In the genomic region with DNA sequence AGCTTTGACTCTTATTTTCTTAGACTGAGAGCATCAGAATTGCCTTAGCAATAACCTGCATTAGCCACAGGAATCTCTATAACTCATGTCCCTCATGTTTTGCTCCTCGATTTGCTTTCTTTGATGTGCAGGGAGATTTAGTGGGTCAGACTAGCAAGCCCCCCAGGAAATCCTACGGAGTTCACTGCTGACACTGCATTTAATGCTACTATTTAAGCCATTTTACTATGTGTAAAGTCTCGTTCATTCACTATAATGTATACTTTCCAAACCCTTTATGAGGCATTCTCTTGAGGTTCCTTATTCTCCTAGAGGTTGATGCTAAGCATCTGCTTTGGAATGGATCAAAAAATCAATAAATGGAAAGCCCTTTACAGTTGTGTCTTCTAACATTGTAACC, we compare ENCODE assay signal across 41 cellular contexts. TPM values are rescaled to one million over a fixed set of nuclear protein-coding genes. Genes with fewer than 3 reads are reported as not detected.
"Had no signal": no experiment of that assay in that cellular context is flagged by ENCODE, and none has a peak within 500 bp of the region (broad histone marks: within the 10 kb centered on the region; RNA-seq: fewer than 3 reads in every experiment).

No MANE protein-coding gene starts in this region.

- H3K4me3 ChIP-seq: adrenal gland, ascending aorta, body of pancreas, breast epithelium, cardiac muscle cell had no signal

- H3K9me3 Mint-ChIP-seq: activated naive CD4-positive, alpha-beta T cell treated with anti-CD3 and anti-CD28 coated beads, Interleukin-2, amount 10 ng/mL, durations not matched to agents 7 days and 5 days; activated naive CD4-positive, alpha-beta T cell treated with anti-CD3 and anti-CD28 coated beads, Interleukin-2, amount 50 U/mL, for 24 hours; activated naive CD4-positive, alpha-beta T cell treated with anti-CD3 and anti-CD28 coated beads, Interleukin-2, amount 50 U/mL, for 72 hours; activated naive CD8-positive, alpha-beta T cell treated with anti-CD3 and anti-CD28 coated beads for 36 hours; activated naive CD8-positive, alpha-beta T cell treated with anti-CD3 and anti-CD28 coated beads, Interleukin-2, amount 10 ng/mL, durations not matched to agents 7 days and 5 days; activated naive CD8-positive, alpha-beta T cell treated with anti-CD3 and anti-CD28 coated beads, Interleukin-2, amount 50 U/mL, for 24 hours; activated T-cell treated with anti-CD3 and anti-CD28 coated beads, Interleukin-2, amount 50 U/mL, for 24 hours; activated T-cell treated with anti-CD3 and anti-CD28 coated beads, Interleukin-2, amount 50 U/mL, for 4 hours; activated T-cell treated with anti-CD3 and anti-CD28 coated beads, Interleukin-2, amount 50 U/mL, for 72 hours; activated T-helper 1 cell treated with anti-CD3 and anti-CD28 coated beads, Interleukin-12 subunit alpha, Interleukin-12 subunit beta, Interleukin-2, Interleukin-4 antibody, amounts not matched to agents 30 ng/mL and 10 ng/mL and 1 ng/mL, durations not matched to agents 14 hours and 24 hours and 36 hours; activated T-helper 17 cell treated with anti-CD3 and anti-CD28 coated beads, Interleukin-2, amount 50 U/mL, for 72 hours; activated T-helper 2 cell treated with anti-CD3 and anti-CD28 coated beads, Interferon-gamma antibody, Interleukin-2, Interleukin-4, amounts not matched to agents 10 μg/mL and 5 μg/mL and 100 μg/mL, durations not matched to agents 14 hours and 24 hours and 36 hours had no signal

- H3K4me1 Mint-ChIP-seq: activated naive CD4-positive, alpha-beta T cell treated with anti-CD3 and anti-CD28 coated beads, Interleukin-2, amount 10 ng/mL, durations not matched to agents 7 days and 5 days; activated naive CD4-positive, alpha-beta T cell treated with anti-CD3 and anti-CD28 coated beads, Interleukin-2, amount 50 U/mL, for 24 hours; activated naive CD8-positive, alpha-beta T cell treated with anti-CD3 and anti-CD28 coated beads for 36 hours; activated naive CD8-positive, alpha-beta T cell treated with anti-CD3 and anti-CD28 coated beads, Interleukin-2, amount 10 ng/mL, durations not matched to agents 7 days and 5 days; activated naive CD8-positive, alpha-beta T cell treated with anti-CD3 and anti-CD28 coated beads, Interleukin-2, amount 50 U/mL, for 24 hours; activated T-helper 17 cell treated with anti-CD3 and anti-CD28 coated beads, Interleukin-2, amount 50 U/mL, for 72 hours; central memory CD8-positive, alpha-beta T cell had no signal

- H3K27ac ChIP-seq: adrenal gland, ascending aorta, body of pancreas, brain microvascular endothelial cell, breast epithelium, cardiac muscle cell had no signal

- FAIRE-seq: astrocyte, bronchial epithelial cell had no signal

- H3K36me3 Mint-ChIP-seq: activated naive CD4-positive, alpha-beta T cell treated with anti-CD3 and anti-CD28 coated beads, Interleukin-2, amount 10 ng/mL, durations not matched to agents 7 days and 5 days; activated naive CD4-positive, alpha-beta T cell treated with anti-CD3 and anti-CD28 coated beads, Interleukin-2, amount 50 U/mL, for 24 hours; activated naive CD4-positive, alpha-beta T cell treated with anti-CD3 and anti-CD28 coated beads, Interleukin-2, amount 50 U/mL, for 72 hours; activated naive CD8-positive, alpha-beta T cell; activated naive CD8-positive, alpha-beta T cell treated with anti-CD3 and anti-CD28 coated beads for 36 hours; activated naive CD8-positive, alpha-beta T cell treated with anti-CD3 and anti-CD28 coated beads, Interleukin-2, amount 10 ng/mL, durations not matched to agents 7 days and 5 days; brain had no signal

- DNase-seq: activated effector memory CD4-positive, alpha-beta T cell treated with anti-CD3 and anti-CD28 coated beads, Interleukin-2, amount 50 U/mL, for 16 hours; activated effector memory CD4-positive, alpha-beta T cell treated with Interleukin-2 at 50 U/mL for 16 hours; activated gamma-delta T cell; activated gamma-delta T cell treated with Interleukin-2 at 50 U/mL for 16 hours; activated naive CD4-positive, alpha-beta T cell; activated naive CD4-positive, alpha-beta T cell treated with anti-CD3 and anti-CD28 coated beads for 36 hours; activated naive CD4-positive, alpha-beta T cell treated with anti-CD3 and anti-CD28 coated beads, Interleukin-2, amount 10 ng/mL, durations not matched to agents 7 days and 5 days; activated naive CD4-positive, alpha-beta T cell treated with anti-CD3 and anti-CD28 coated beads, Interleukin-2, amount 50 U/mL, for 16 hours; activated naive CD4-positive, alpha-beta T cell treated with Interleukin-2 at 50 U/mL for 16 hours; activated naive CD8-positive, alpha-beta T cell treated with anti-CD3 and anti-CD28 coated beads for 36 hours; activated naive CD8-positive, alpha-beta T cell treated with anti-CD3 and anti-CD28 coated beads, Interleukin-2, amount 10 ng/mL, durations not matched to agents 7 days and 5 days; activated naive CD8-positive, alpha-beta T cell treated with anti-CD3 and anti-CD28 coated beads, Interleukin-2, amount 50 U/mL, for 24 hours; activated T-cell treated with anti-CD3 and anti-CD28 coated beads for 4 hours; activated T-cell treated with anti-CD3 and anti-CD28 coated beads, Interleukin-2, amount 50 U/mL, for 1 hour; activated T-cell treated with anti-CD3 and anti-CD28 coated beads, Interleukin-2, amount 50 U/mL, for 24 hours; activated T-cell treated with anti-CD3 and anti-CD28 coated beads, Interleukin-2, amount 50 U/mL, for 4 hours; activated T-cell treated with anti-CD3 and anti-CD28 coated beads, Interleukin-2, amount 50 U/mL, for 48 hours; activated T-cell treated with anti-CD3 and anti-CD28 coated beads, Interleukin-2, amount 50 U/mL, for 72 hours; adrenal gland; amniotic stem cell; amygdala; anterior cingulate cortex; aorta; body of pancreas; brain microvascular endothelial cell; caudate nucleus; central memory CD4-positive, alpha-beta T cell; cerebellar nuclear complex had no signal

- H3K27ac Mint-ChIP-seq: activated naive CD4-positive, alpha-beta T cell treated with anti-CD3 and anti-CD28 coated beads for 36 hours; activated naive CD4-positive, alpha-beta T cell treated with anti-CD3 and anti-CD28 coated beads, Interleukin-2, amount 10 ng/mL, durations not matched to agents 7 days and 5 days; activated naive CD4-positive, alpha-beta T cell treated with anti-CD3 and anti-CD28 coated beads, Interleukin-2, amount 50 U/mL, for 24 hours; activated naive CD4-positive, alpha-beta T cell treated with anti-CD3 and anti-CD28 coated beads, Interleukin-2, amount 50 U/mL, for 72 hours; activated naive CD8-positive, alpha-beta T cell; activated naive CD8-positive, alpha-beta T cell treated with anti-CD3 and anti-CD28 coated beads for 36 hours; activated naive CD8-positive, alpha-beta T cell treated with anti-CD3 and anti-CD28 coated beads, Interleukin-2, amount 10 ng/mL, durations not matched to agents 7 days and 5 days; activated naive CD8-positive, alpha-beta T cell treated with anti-CD3 and anti-CD28 coated beads, Interleukin-2, amount 50 U/mL, for 24 hours; activated T-cell treated with anti-CD3 and anti-CD28 coated beads, Interleukin-2, amount 50 U/mL, for 24 hours; activated T-cell treated with anti-CD3 and anti-CD28 coated beads, Interleukin-2, amount 50 U/mL, for 72 hours; activated T-helper 1 cell treated with anti-CD3 and anti-CD28 coated beads, Interleukin-12 subunit alpha, Interleukin-12 subunit beta, Interleukin-2, Interleukin-4 antibody, amounts not matched to agents 30 ng/mL and 10 ng/mL and 1 ng/mL, durations not matched to agents 14 hours and 24 hours and 36 hours; activated T-helper 17 cell treated with anti-CD3 and anti-CD28 coated beads, Interleukin-2, amount 50 U/mL, for 72 hours; activated T-helper 2 cell treated with anti-CD3 and anti-CD28 coated beads, Interferon-gamma antibody, Interleukin-2, Interleukin-4, amounts not matched to agents 10 μg/mL and 5 μg/mL and 100 μg/mL, durations not matched to agents 14 hours and 24 hours and 36 hours had no signal

- H3K36me3 ChIP-seq: adrenal gland, ascending aorta, brain microvascular endothelial cell, breast epithelium, cardiac muscle cell had no signal

- H3K4me1 ChIP-seq: adrenal gland, body of pancreas, breast epithelium had no signal

- H3K4me3 Mint-ChIP-seq: activated naive CD4-positive, alpha-beta T cell treated with anti-CD3 and anti-CD28 coated beads for 36 hours; activated naive CD4-positive, alpha-beta T cell treated with anti-CD3 and anti-CD28 coated beads, Interleukin-2, amount 10 ng/mL, durations not matched to agents 7 days and 5 days; activated naive CD4-positive, alpha-beta T cell treated with anti-CD3 and anti-CD28 coated beads, Interleukin-2, amount 50 U/mL, for 24 hours; activated naive CD8-positive, alpha-beta T cell; activated naive CD8-positive, alpha-beta T cell treated with anti-CD3 and anti-CD28 coated beads for 36 hours; activated naive CD8-positive, alpha-beta T cell treated with anti-CD3 and anti-CD28 coated beads, Interleukin-2, amount 10 ng/mL, durations not matched to agents 7 days and 5 days; activated naive CD8-positive, alpha-beta T cell treated with anti-CD3 and anti-CD28 coated beads, Interleukin-2, amount 50 U/mL, for 24 hours; activated T-cell treated with anti-CD3 and anti-CD28 coated beads, Interleukin-2, amount 50 U/mL, for 24 hours; activated T-cell treated with anti-CD3 and anti-CD28 coated beads, Interleukin-2, amount 50 U/mL, for 4 hours; activated T-cell treated with anti-CD3 and anti-CD28 coated beads, Interleukin-2, amount 50 U/mL, for 72 hours; activated T-helper 1 cell treated with anti-CD3 and anti-CD28 coated beads, Interleukin-12 subunit alpha, Interleukin-12 subunit beta, Interleukin-2, Interleukin-4 antibody, amounts not matched to agents 30 ng/mL and 10 ng/mL and 1 ng/mL, durations not matched to agents 14 hours and 24 hours and 36 hours; activated T-helper 17 cell treated with anti-CD3 and anti-CD28 coated beads, Interleukin-2, amount 50 U/mL, for 72 hours; brain; central memory CD8-positive, alpha-beta T cell had no signal

- H3K9me3 ChIP-seq: adrenal gland, ascending aorta, body of pancreas, breast epithelium had no signal

- H3K27me3 ChIP-seq: adrenal gland, ascending aorta, body of pancreas, brain microvascular endothelial cell, breast epithelium, cardiac muscle cell had no signal

- H3K27me3 Mint-ChIP-seq: activated naive CD4-positive, alpha-beta T cell treated with anti-CD3 and anti-CD28 coated beads, Interleukin-2, amount 10 ng/mL, durations not matched to agents 7 days and 5 days; activated naive CD8-positive, alpha-beta T cell; activated naive CD8-positive, alpha-beta T cell treated with anti-CD3 and anti-CD28 coated beads, Interleukin-2, amount 10 ng/mL, durations not matched to agents 7 days and 5 days; central memory CD8-positive, alpha-beta T cell had no signal

- ATAC-seq: activated naive CD4-positive, alpha-beta T cell treated with anti-CD3 and anti-CD28 coated beads, Interleukin-2, amount 50 U/mL, for 72 hours; activated naive CD8-positive, alpha-beta T cell treated with anti-CD3 and anti-CD28 coated beads, Interleukin-2, amount 50 U/mL, for 24 hours; activated T-cell treated with anti-CD3 and anti-CD28 coated beads, Interleukin-2, amount 50 U/mL, for 4 hours; activated T-cell treated with anti-CD3 and anti-CD28 coated beads, Interleukin-2, amount 50 U/mL, for 72 hours; activated T-helper 17 cell treated with anti-CD3 and anti-CD28 coated beads, Interleukin-2, amount 50 U/mL, for 72 hours; body of pancreas had no signal

RNA-seq across cellular contexts. Expression of gene DYNC1I1, which starts 28.4 kb away (rescaled TPM):
- total RNA-seq: activated naive CD4-positive, alpha-beta T cell treated with anti-CD3 and anti-CD28 coated beads for 36 hours; activated naive CD4-positive, alpha-beta T cell treated with anti-CD3 and anti-CD28 coated beads, Interleukin-2, amount 50 U/mL, for 72 hours; activated naive CD8-positive, alpha-beta T cell treated with anti-CD3 and anti-CD28 coated beads, Interleukin-2, amount 10 ng/mL, durations not matched to agents 7 days and 5 days; activated T-cell treated with anti-CD3 and anti-CD28 coated beads, Interleukin-2, amount 50 U/mL, for 4 hours; activated T-cell treated with anti-CD3 and anti-CD28 coated beads, Interleukin-2, amount 50 U/mL, for 72 hours; activated T-helper 1 cell treated with anti-CD3 and anti-CD28 coated beads, Interleukin-12 subunit alpha, Interleukin-12 subunit beta, Interleukin-2, Interleukin-4 antibody, amounts not matched to agents 30 ng/mL and 10 ng/mL and 1 ng/mL, durations not matched to agents 14 hours and 24 hours and 36 hours; activated T-helper 17 cell treated with anti-CD3 and anti-CD28 coated beads, Interleukin-2, amount 50 U/mL, for 72 hours; activated T-helper 2 cell treated with anti-CD3 and anti-CD28 coated beads, Interferon-gamma antibody, Interleukin-2, Interleukin-4, amounts not matched to agents 10 μg/mL and 5 μg/mL and 100 μg/mL, durations not matched to agents 14 hours and 24 hours and 36 hours; bronchial epithelial cell had no signal
